ENCODE assay signal across 30 cellular contexts in genomic region chr16:58057126-58057525, GRCh38.
"Had no signal": no experiment of that assay in that cellular context is flagged by ENCODE, and none has a peak within 500 bp of the region (broad histone marks: within the 10 kb centered on the region; RNA-seq: fewer than 3 reads in every experiment).

No MANE protein-coding gene starts in this region.

- H3K36me3 ChIP-seq: brain microvascular endothelial cell, MG63 had no signal

- DNase-seq: activated B cell treated with CpG ODN at 0.5 μM for 24 hours; activated CD4-positive, alpha-beta memory T cell treated with anti-CD3 and anti-CD28 coated beads for 36 hours; activated CD4-positive, alpha-beta T cell treated with anti-CD3 and anti-CD28 coated beads for 4 hours; activated CD4-positive, alpha-beta T cell treated with anti-CD3 and anti-CD28 coated beads, Interleukin-2, amount 50 U/mL, for 1 hour; activated CD4-positive, CD25-positive, alpha-beta regulatory T cell treated with anti-CD3 and anti-CD28 coated beads, Interleukin-2, amount 50 U/mL, for 72 hours; activated CD8-positive, alpha-beta memory T cell treated with anti-CD3 and anti-CD28 coated beads, Interleukin-2, amount 50 U/mL, for 48 hours; activated effector memory CD4-positive, alpha-beta T cell treated with anti-CD3 and anti-CD28 coated beads, Interleukin-2, amount 50 U/mL, for 16 hours; activated naive CD4-positive, alpha-beta T cell; activated naive CD4-positive, alpha-beta T cell treated with anti-CD3 and anti-CD28 coated beads, Interleukin-2, amount 50 U/mL, for 16 hours; activated naive CD8-positive, alpha-beta T cell treated with anti-CD3 and anti-CD28 coated beads for 36 hours; activated T-cell treated with anti-CD3 and anti-CD28 coated beads, Interleukin-2, amount 50 U/mL, for 48 hours; amniotic stem cell; brain microvascular endothelial cell; central memory CD4-positive, alpha-beta T cell; Kasumi-1; KG1; MG63; NCI-H1048; NCI-H1105 treated with DMSO at 0.1 percent for 48 hours; NCI-H1694; NCI-H1930; NCI-H2081 treated with DMSO at 0.1 percent for 48 hours; NCI-H345; NCI-H524 treated with DMSO at 0.1 percent for 48 hours; PC-9; Right ventricle myocardium superior; T-cell; T-helper 17 cell; T-helper 9 cell had no signal

- H3K27me3 ChIP-seq: brain microvascular endothelial cell had no signal

- H3K4me3 ChIP-seq: MG63, PC-9, SK-N-MC had no signal
